8 cellular contexts compared by ENCODE assay signal in the genomic region with DNA sequence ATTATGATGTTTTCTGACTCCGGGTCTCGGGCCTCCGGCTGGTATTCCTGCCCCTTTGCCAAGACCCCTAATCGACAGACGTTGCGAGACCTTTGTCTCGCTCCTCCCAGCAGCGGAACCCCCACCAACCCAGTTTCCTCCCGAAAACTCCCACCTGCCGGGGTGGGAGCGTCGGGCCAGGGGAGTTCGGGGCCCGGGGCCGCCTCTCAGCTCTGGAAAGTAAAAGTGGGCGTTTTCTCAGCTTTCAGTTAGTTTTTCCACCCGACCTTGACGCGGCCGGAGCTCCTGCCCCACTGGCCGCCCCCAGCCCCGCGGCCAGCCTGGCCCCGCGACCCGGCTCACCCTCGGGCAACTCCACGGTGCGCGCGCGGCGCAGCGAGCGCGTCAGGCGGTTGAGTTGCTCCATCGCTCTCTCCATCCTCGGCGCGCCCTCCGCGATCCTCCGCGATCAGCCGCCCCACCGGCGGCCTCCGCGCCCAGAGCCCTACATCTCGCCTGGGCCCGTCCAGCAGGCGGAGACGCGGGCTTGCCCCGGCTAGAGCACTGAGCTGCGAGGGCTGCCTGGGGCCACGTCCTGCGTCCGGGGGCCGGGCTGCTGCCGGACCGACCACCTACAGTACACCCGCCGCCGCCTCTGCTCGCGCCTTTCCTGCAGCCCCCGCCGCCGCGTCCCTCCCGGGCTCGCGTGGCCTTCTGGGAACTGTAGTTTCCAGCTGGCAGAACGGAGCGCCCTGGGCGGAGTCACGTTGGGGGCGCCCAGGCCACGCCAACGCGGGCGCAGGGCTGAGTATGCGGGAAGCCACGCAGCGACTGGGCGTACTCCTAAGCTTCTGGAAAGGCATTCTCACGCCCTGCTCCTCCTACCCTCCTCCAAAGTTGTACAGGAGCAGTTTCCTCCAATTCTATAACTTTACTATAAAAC. TPM values are rescaled to one million over a fixed set of nuclear protein-coding genes. Genes with fewer than 3 reads are reported as not detected.
DNase-seq lines count a peak whose midpoint lies in the region; ATAC-seq and TF ChIP-seq lines count a peak whose summit lies in the region.

A gene with protein sequence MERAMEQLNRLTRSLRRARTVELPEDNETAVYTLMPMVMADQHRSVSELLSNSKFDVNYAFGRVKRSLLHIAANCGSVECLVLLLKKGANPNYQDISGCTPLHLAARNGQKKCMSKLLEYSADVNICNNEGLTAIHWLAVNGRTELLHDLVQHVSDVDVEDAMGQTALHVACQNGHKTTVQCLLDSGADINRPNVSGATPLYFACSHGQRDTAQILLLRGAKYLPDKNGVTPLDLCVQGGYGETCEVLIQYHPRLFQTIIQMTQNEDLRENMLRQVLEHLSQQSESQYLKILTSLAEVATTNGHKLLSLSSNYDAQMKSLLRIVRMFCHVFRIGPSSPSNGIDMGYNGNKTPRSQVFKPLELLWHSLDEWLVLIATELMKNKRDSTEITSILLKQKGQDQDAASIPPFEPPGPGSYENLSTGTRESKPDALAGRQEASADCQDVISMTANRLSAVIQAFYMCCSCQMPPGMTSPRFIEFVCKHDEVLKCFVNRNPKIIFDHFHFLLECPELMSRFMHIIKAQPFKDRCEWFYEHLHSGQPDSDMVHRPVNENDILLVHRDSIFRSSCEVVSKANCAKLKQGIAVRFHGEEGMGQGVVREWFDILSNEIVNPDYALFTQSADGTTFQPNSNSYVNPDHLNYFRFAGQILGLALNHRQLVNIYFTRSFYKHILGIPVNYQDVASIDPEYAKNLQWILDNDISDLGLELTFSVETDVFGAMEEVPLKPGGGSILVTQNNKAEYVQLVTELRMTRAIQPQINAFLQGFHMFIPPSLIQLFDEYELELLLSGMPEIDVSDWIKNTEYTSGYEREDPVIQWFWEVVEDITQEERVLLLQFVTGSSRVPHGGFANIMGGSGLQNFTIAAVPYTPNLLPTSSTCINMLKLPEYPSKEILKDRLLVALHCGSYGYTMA (minus strand): TSS at position 695 of the 922 bp plus-strand sequence. CDS start 277 bp downstream, at position 418.

- H2AFZ ChIP-seq in mammary epithelial cell (ENCODE audit: low read depth, low read length), result peak within 1 kb of the TSS; percentile 96

- peaks cover 16 to 24% of the 10 kb centered on the region in 2 donors for H3K4me1 Mint-ChIP-seq in immature natural killer cell

- peak within 1 kb of the TSS; percentile 43 to 82 (median 76) for H3K27ac Mint-ChIP-seq in immature natural killer cell

- H3K9me3 ChIP-seq in mammary epithelial cell (replicated peaks; ENCODE audit: insufficient read depth, low read length), result no peaks in the 10 kb centered on the region
- no peaks in the 10 kb centered on the region for H3K9me3 ChIP-seq in spleen

- no peaks in the 10 kb centered on the region for H4K20me1 ChIP-seq in mammary epithelial cell (ENCODE audit: insufficient read depth, low read length)

- H3K4me3 ChIP-seq in AG04449 (ENCODE audit: low read depth, low read length) (peak within 1 kb of the TSS; percentile 80), mammary epithelial cell (replicated peaks in 1 of 3; ENCODE audit: insufficient read depth in 1 of 3, low read depth in 2 of 3, low read length in 3 of 3) (peak within 1 kb of the TSS; percentile 80 to 95 (median 93)), spleen (peak within 1 kb of the TSS; percentile 70 to 99 (median 88))

- POLR2A ChIA-PET in AG04449 (lab: Yijun Ruan, JAX), result no interaction called here

- peak; percentile 33 for TF ChIP-seq CTCF in AG04449 (IDR thresholded peaks at IDR 0.05; ENCODE audit: insufficient read depth, low read length, missing control alignments)
- peak; percentile 19 for TF ChIP-seq CTCF in VCaP (conservative IDR thresholded peaks at IDR 0.05)
- TF ChIP-seq CTCF in mammary epithelial cell (conservative IDR thresholded peaks at IDR 0.05 in 1 of 2, IDR thresholded peaks at IDR 0.05 in 1 of 2; ENCODE audit: extremely low read depth in 1 of 2, insufficient read depth in 1 of 2, low read depth in 1 of 2, low read length in 2 of 2), result peak in 1 of 2 donors; percentile 43
- peak in 6 of 11 experiments; percentile 12 to 52 (median 34) for TF ChIP-seq CTCF in spleen (IDR thresholded peaks at IDR 0.05 in 8 of 11, conservative IDR thresholded peaks at IDR 0.05 in 3 of 11)

- 4% methylated on average over 35 of the region's 89 CpGs for WGBS in mammary epithelial cell (ENCODE audit: low coverage, missing lambda C conversion rate)
- WGBS in spleen, 5 donors, result 0 to 1% (median 1%) methylated on average over 25 to 89 of the region's 89 CpGs

- no TSS peak for BruUV-seq in mammary epithelial cell (replicated peaks; lab: Mats Ljungman, UMichigan)

- dilution Hi-C loops in mammary epithelial cell (cut with HindIII; ENCODE audit: low sequenced_read_pairs), result no loop called here

- no peaks in the 10 kb centered on the region for H3K36me3 ChIP-seq in mammary epithelial cell (ENCODE audit: insufficient read depth, low read length)
- H3K36me3 ChIP-seq in spleen, result no peaks in the 10 kb centered on the region

- H3K27me3 Mint-ChIP-seq in immature natural killer cell (ENCODE audit: low read depth in 3 of 3), result peaks cover 0 to 4% (median 0%) of the 10 kb centered on the region in 3 donors

- H3K79me2 ChIP-seq in mammary epithelial cell (ENCODE audit: insufficient read depth, low read length), result peaks cover 23% of the 10 kb centered on the region

- peak within 1 kb of the TSS; percentile 73 for H3K27ac ChIP-seq in VCaP
- peak within 1 kb of the TSS; percentile 62 for H3K27ac ChIP-seq in mammary epithelial cell (ENCODE audit: insufficient read depth, low read depth, low read length)
- H3K27ac ChIP-seq in spleen, result peak within 1 kb of the TSS; percentile 43 to 90 (median 83)

- peak within 1 kb of the TSS; percentile 91 to 96 (median 92) for H3K4me3 Mint-ChIP-seq in immature natural killer cell

- H3K4me1 ChIP-seq in mammary epithelial cell (ENCODE audit: insufficient read depth, low read length) (peaks cover 6% of the 10 kb centered on the region), spleen (peaks cover 6 to 25% (median 11%) of the 10 kb centered on the region in 6 donors)

- peak within 1 kb of the TSS; percentile 76 for H3K9ac ChIP-seq in mammary epithelial cell (ENCODE audit: insufficient read depth, low read length)

- peak in 1 of 3 donors; percentile 16 for TF ChIP-seq POLR2A in spleen (IDR thresholded peaks at IDR 0.05)

- no peaks in the 10 kb centered on the region for H3K9me3 Mint-ChIP-seq in immature natural killer cell

- ATAC-seq in GM18867 (IDR thresholded peaks at IDR 0.05; ENCODE audit: unreplicated experiment) (peak; percentile 99), HG03103 (IDR thresholded peaks at IDR 0.05; ENCODE audit: low read depth, unreplicated experiment) (peak; percentile 98)

- DNase-seq in AG04449 (ENCODE audit: low read depth, low spot score) (peak; percentile 24), NCI-H2171 (lab: John Stamatoyannopoulos, UW) (peak; percentile 89), mammary epithelial cell (peak; percentile 83), immature natural killer cell (peak; percentile 86 to 87 (median 86)), spleen (peak; percentile 97)

- CTCF ChIA-PET in AG04449 (lab: Yijun Ruan, JAX) (interaction anchor here (1.3 to 1.6 kb wide), 2 partner anchors 8 to 220 kb away, joined by 3 to 4 read pairs; no protein-coding TSS in a partner anchor), mammary epithelial cell (lab: Charles Lee; ENCODE audit: low non-redundant PET) (no interaction called here)

- intact Hi-C loops in mammary epithelial cell (cut with micrococcal nuclease), result no loop called here
- intact Hi-C loops in spleen (cut with DNase I; ENCODE audit: low total_unique reads), result no loop called here

- in situ Hi-C loops in mammary epithelial cell (cut with MboI; ENCODE audit: low sequenced_read_pairs in 2 of 2), result no loop called here

- H3K4me2 ChIP-seq in mammary epithelial cell (ENCODE audit: insufficient read depth, low read depth, low read length), result peak within 1 kb of the TSS; percentile 95

- no peaks in the 10 kb centered on the region for H3K36me3 Mint-ChIP-seq in immature natural killer cell

- H3K27me3 ChIP-seq in mammary epithelial cell (ENCODE audit: insufficient read depth, low read length), result no peaks in the 10 kb centered on the region
- peaks cover 0 to 8% (median 0%) of the 10 kb centered on the region in 7 donors for H3K27me3 ChIP-seq in spleen (replicated peaks in 1 of 7)

RNA-seq across cellular contexts. Expression of the gene that starts here (rescaled TPM):
- total RNA-seq in mammary epithelial cell, result 10 to 100 TPM; 11.2 to 18.3 TPM
- polyA plus RNA-seq in mammary epithelial cell, result 4.1 TPM
- polyA minus RNA-seq in mammary epithelial cell, result 26.5 TPM
- polyA plus RNA-seq in immature natural killer cell, result 1 to 10 TPM; 3.3 to 7.3 (median 6.0) TPM
- 10 to 100 TPM in 6 of 7 donors, 1 to 10 TPM in 1; 9.6 to 17.3 (median 15.0) TPM for total RNA-seq in spleen
- 1 to 10 TPM; 3.8 to 5.8 (median 5.1) TPM for polyA plus RNA-seq in spleen

Comparison
In these comparisons a context has a peak if more than half of its experiments do, and no peak if none do; other contexts are left out.
1. Peak in every context shown above with its lines: DNase-seq, ATAC-seq, H3K4me3 ChIP-seq and H3K27ac ChIP-seq.
2. DNase-seq: peak in every context shown above with its lines; median percentile 97 in spleen; 89 in NCI-H2171; 86 in immature natural killer cell; 83 in mammary epithelial cell; 24 in AG04449.